In genomic region chr22:45329536-45329936, GRCh38 we compare ENCODE assay signal across 13 cellular contexts. TPM values are rescaled to one million over a fixed set of nuclear protein-coding genes. Genes with fewer than 3 reads are reported as not detected.
A peak's percentile ranks its signal among the peaks of the same experiment; 100 is the strongest.
DNase-seq lines count a peak whose midpoint lies in the region; ATAC-seq and TF ChIP-seq lines count a peak whose summit lies in the region.
"Had no signal": no experiment of that assay in that cellular context is flagged by ENCODE, and none has a peak within 500 bp of the region (broad histone marks: within the 10 kb centered on the region; RNA-seq: fewer than 3 reads in every experiment).

No MANE protein-coding gene starts in this region.

- 56% methylated on average over 11 of the region's 12 CpGs for WGBS in SK-N-SH (ENCODE audit: low lambda C conversion rate)

- peaks cover 6% of the 10 kb centered on the region for H3F3A ChIP-seq in SK-N-SH (replicated peaks; ENCODE audit: insufficient read depth)

- in situ Hi-C loops in gastrocnemius medialis (cut with MboI; ENCODE audit: low sequenced_read_pairs in 4 of 4): no loop called here

- no peak overlapping the region for H2AFZ ChIP-seq in SK-N-SH (ENCODE audit: low read depth)

- TF ChIP-seq POLR2A in gastrocnemius medialis (IDR thresholded peaks at IDR 0.05): peak; percentile 43 to 49

- H3K4me1 ChIP-seq in SK-N-SH (ENCODE audit: control insufficient read depth in 1 of 2, insufficient read depth in 2 of 2, low read depth in 1 of 2, low read length in 1 of 2) (peaks cover 0 to 34% of the 10 kb centered on the region in 2 experiments; a peak in 2 of 4 replicates), gastrocnemius medialis (peaks cover 50 to 52% of the 10 kb centered on the region in 2 donors)
- no peaks in the 10 kb centered on the region for H3K4me1 ChIP-seq in effector memory CD4-positive, alpha-beta T cell (ENCODE audit: control insufficient read depth, insufficient read depth, low read length, poor library complexity, severe bottlenecking)
- H3K4me1 ChIP-seq: Peyer's patch had no signal

- H3K9ac ChIP-seq in SK-N-SH: no peak overlapping the region

- H3K4me3 ChIP-seq in SK-N-SH (ENCODE audit: low read depth in 2 of 2, low read length in 1 of 2) (no peak overlapping the region), gastrocnemius medialis (no peak overlapping the region)
- no peak overlapping the region for H3K4me3 ChIP-seq in effector memory CD4-positive, alpha-beta T cell (ENCODE audit: insufficient read depth, low read depth, low read length, poor library complexity, severe bottlenecking)
- H3K4me3 ChIP-seq: Peyer's patch had no signal

- H3K79me2 ChIP-seq in SK-N-SH (ENCODE audit: insufficient read depth): no peaks in the 10 kb centered on the region

- CTCF ChIA-PET in SK-N-SH (lab: Yijun Ruan, JAX): interaction anchor here (1.1 kb wide), 1 partner anchor 112 kb away, joined by 3 read pairs; no protein-coding TSS in a partner anchor

- TF ChIP-seq EP300 in SK-N-SH (IDR thresholded peaks at IDR 0.05; ENCODE audit: borderline replicate concordance in 1 of 2, low read depth in 1 of 2, low read length in 1 of 2): peak in 1 of 2 experiments; percentile 92; a peak in 2 of 4 replicates

- H3K9me2 ChIP-seq in SK-N-SH: no peaks in the 10 kb centered on the region

- H3K36me3 ChIP-seq in SK-N-SH (replicated peaks in 1 of 2; ENCODE audit: control insufficient read depth in 1 of 2, insufficient read depth in 2 of 2, low read length in 1 of 2) (peaks cover 0 to 24% of the 10 kb centered on the region in 2 experiments), gastrocnemius medialis (peaks cover 0 to 15% of the 10 kb centered on the region in 2 donors)
- peaks cover 65% of the 10 kb centered on the region for H3K36me3 ChIP-seq in effector memory CD4-positive, alpha-beta T cell (ENCODE audit: control insufficient read depth, insufficient read depth, low read length)

- no peaks in the 10 kb centered on the region for H3K9me3 ChIP-seq in SK-N-SH
- H3K9me3 ChIP-seq in gastrocnemius medialis: no peaks in the 10 kb centered on the region
- H3K9me3 ChIP-seq in effector memory CD4-positive, alpha-beta T cell (ENCODE audit: control insufficient read depth, low read length): no peaks in the 10 kb centered on the region
- H3K9me3 ChIP-seq: Peyer's patch had no signal

- POLR2A ChIA-PET in SK-N-SH (lab: Yijun Ruan, JAX): interaction anchor here (0.7 kb wide), 1 partner anchor 10 kb away, joined by 3 read pairs; no protein-coding TSS in a partner anchor

- TF ChIP-seq RAD21 in SK-N-SH (IDR thresholded peaks at IDR 0.05; ENCODE audit: low read length): peak; percentile 24; the same call in 1 of the 2 replicates

- H3K27me3 ChIP-seq in SK-N-SH (ENCODE audit: insufficient read depth): no peaks in the 10 kb centered on the region
- H3K27me3 ChIP-seq in gastrocnemius medialis: no peaks in the 10 kb centered on the region
- no peaks in the 10 kb centered on the region for H3K27me3 ChIP-seq in effector memory CD4-positive, alpha-beta T cell (replicated peaks; ENCODE audit: control insufficient read depth, insufficient read depth, low read length, poor library complexity, severe bottlenecking)
- H3K27me3 ChIP-seq: Peyer's patch had no signal

- H3K4me2 ChIP-seq in SK-N-SH: no peak overlapping the region

- H4K20me1 ChIP-seq in SK-N-SH (ENCODE audit: insufficient read depth): no peaks in the 10 kb centered on the region

- H3K27ac ChIP-seq in SK-N-SH (ENCODE audit: low read depth in 2 of 2, low read length in 1 of 2) (peak overlapping the region; percentile 17 to 95; a peak in 3 of 4 replicates), gastrocnemius medialis (peak overlapping the region; percentile 88 to 91 (median 90))
- no peak overlapping the region for H3K27ac ChIP-seq in effector memory CD4-positive, alpha-beta T cell (ENCODE audit: insufficient read depth, low read length, poor library complexity, severe bottlenecking)

- intact Hi-C loops in left cardiac atrium (cut with DNase I): no loop called here
- intact Hi-C loops in gastrocnemius medialis (cut with DNase I; ENCODE audit: low total_unique reads): loop anchor here (1.0 to 10.0 kb wide), 2 partner anchors 12 to 705 kb away; no protein-coding TSS in a partner anchor

- TF ChIP-seq CTCF in SK-N-SH (IDR thresholded peaks at IDR 0.05): no peak
- TF ChIP-seq CTCF in gastrocnemius medialis (IDR thresholded peaks at IDR 0.05 in 4 of 5, conservative IDR thresholded peaks at IDR 0.05 in 1 of 5): no peak

- DNase-seq in NCI-H1092 (lab: John Stamatoyannopoulos, UW) (peak; percentile 58), SK-N-SH (peak; percentile 94), left cardiac atrium (peak; percentile 80), gastrocnemius medialis (peak; percentile 91 to 96), GF-D8 (lab: John Stamatoyannopoulos, UW) (no peak), ureter (ENCODE audit: low spot score) (no peak), DMS53 treated with DMSO at 0.1 percent for 48 hours (lab: John Stamatoyannopoulos, UW; ENCODE audit: unreplicated experiment) (no peak)
- no peak for DNase-seq in effector memory CD4-positive, alpha-beta T cell
- DNase-seq: activated CD4-positive, CD25-positive, alpha-beta regulatory T cell; activated naive CD4-positive, alpha-beta T cell treated with anti-CD3 and anti-CD28 coated beads, Interleukin-2, amount 10 ng/mL, durations not matched to agents 7 days and 5 days; effector CD8-positive, alpha-beta T cell; stimulated activated CD4-positive, alpha-beta T cell treated with anti-CD3 and anti-CD28 coated beads, Interleukin-4, amount 100 ng/mL, for 24 hours had no signal

- ATAC-seq in left cardiac atrium (peak; percentile 62 to 74), gastrocnemius medialis (peak; percentile 54 to 70)

TF ChIP-seq in SK-N-SH, 30 proteins besides CTCF, POLR2A, EP300 and RAD21 (continues in another document):
- no peak for TF ChIP-seq USF2 (IDR thresholded peaks at IDR 0.05; ENCODE audit: borderline replicate concordance, low read depth, low read length)
- TF ChIP-seq PBX3 (IDR thresholded peaks at IDR 0.05): no peak
- no peak; the same call in 1 of the 2 replicates for TF ChIP-seq SMC3 (IDR thresholded peaks at IDR 0.05; ENCODE audit: low read depth, low read length)
- TF ChIP-seq SIN3A (IDR thresholded peaks at IDR 0.05; ENCODE audit: borderline replicate concordance, low read depth, low read length): 0 out of 2 replicates have a peak, but pooled peaks have one; percentile 45
- no peak for TF ChIP-seq NRF1 (IDR thresholded peaks at IDR 0.05; ENCODE audit: low read depth, low read length)
- peak; percentile 38; the same call in 1 of the 2 replicates for TF ChIP-seq GATA2 (CRISPR knock-in tag; IDR thresholded peaks at IDR 0.05)
- TF ChIP-seq FOSL2 (IDR thresholded peaks at IDR 0.05; ENCODE audit: borderline replicate concordance, low read depth): no peak
- TF ChIP-seq FOXM1 (IDR thresholded peaks at IDR 0.05; ENCODE audit: low read depth): no peak
- no peak for TF ChIP-seq REST (IDR thresholded peaks at IDR 0.05; ENCODE audit: low read depth, low read length)

RNA-seq across cellular contexts. Expression of gene FAM118A, which starts 19.8 kb away (rescaled TPM):
- polyA plus RNA-seq in SK-N-SH (2012; rRNA removed): 11.3 and 14.1 TPM in 2 replicates
- 11.1 and 11.6 TPM in 2 replicates for polyA plus RNA-seq in SK-N-SH (2012; cell fraction: cytosol; rRNA removed)
- polyA plus RNA-seq in SK-N-SH (2012; cell fraction: nucleus; rRNA removed): 22.5 and 24.0 TPM in 2 replicates
- total RNA-seq in left cardiac atrium (10 to 100 TPM; 20.9 to 23.5 TPM), gastrocnemius medialis (10 to 100 TPM in 3 of 4 donors, 1 to 10 TPM in 1; 4.1 to 30.0 (median 24.2) TPM), ureter (52.7 TPM)

RNA-seq across cellular contexts. Expression of gene UPK3A, which starts 44.8 kb away (rescaled TPM):
- not detected in 2 replicates for polyA plus RNA-seq in SK-N-SH (2012; rRNA removed)
- polyA plus RNA-seq in SK-N-SH (2012; cell fraction: cytosol; rRNA removed): not detected in 2 replicates
- polyA plus RNA-seq in SK-N-SH (2012; cell fraction: nucleus; rRNA removed): not detected in 2 replicates
- total RNA-seq in left cardiac atrium: under 1 TPM in 1 of 2 donors, not detected in 1; 0.29 TPM
- total RNA-seq in gastrocnemius medialis: 1 to 10 TPM in 2 of 4 donors, under 1 TPM in 2; 0.70 to 6.4 (median 2.1) TPM
- total RNA-seq in ureter: 233 TPM

Comparison
In these comparisons a context has a peak if more than half of its experiments do, and no peak if none do; other contexts are left out.
1. DNase-seq: peak in NCI-H1092 (single experiment), SK-N-SH (single experiment), left cardiac atrium (single experiment) and gastrocnemius medialis (2 of 2); none in GF-D8 (single experiment), ureter (single experiment), DMS53 treated with DMSO at 0.1 percent for 48 hours (single experiment) and effector memory CD4-positive, alpha-beta T cell (0 of 3).
2. RNA of gene UPK3A, which starts 44.8 kb away (total RNA-seq): 233 TPM in ureter (single experiment); 0.70 to 6.4 TPM in gastrocnemius medialis and 0.29 TPM in left cardiac atrium; every median in the first group is over 10 times any median in the second.